ENCODE assay signal across 1 cellular context in the genomic region with DNA sequence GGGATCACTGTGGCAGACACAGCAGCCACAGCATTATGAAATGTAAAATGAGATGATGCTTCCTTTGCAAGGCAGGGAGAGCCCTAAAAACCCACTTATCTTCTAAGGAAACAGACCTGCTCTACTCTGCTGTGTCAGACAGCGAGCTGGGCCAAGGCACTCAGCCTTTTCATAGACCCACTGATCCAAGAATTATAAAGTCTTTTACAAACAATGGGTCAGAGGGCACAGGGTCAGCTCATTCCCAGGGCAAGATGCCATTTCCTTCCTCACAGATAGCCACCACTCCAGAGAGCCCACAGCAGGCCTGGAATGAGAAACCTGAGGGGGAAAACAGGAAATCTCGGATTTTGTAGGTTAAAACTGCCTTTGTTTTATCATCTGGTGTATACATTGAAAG.
TF ChIP-seq lines count a peak whose summit lies in the region.

No MANE protein-coding gene starts in this region.

TF ChIP-seq in GM23338, 12 proteins besides CTCF, POLR2A, EP300 and RAD21 (continued from another document):
- TF ChIP-seq EZH2 (IDR thresholded peaks at IDR 0.05; ENCODE audit: low read depth, unreplicated experiment) = no peak
- no peak for TF ChIP-seq CREB1 (CRISPR knock-in tag; IDR thresholded peaks at IDR 0.05; ENCODE audit: low read depth)
- no peak for TF ChIP-seq ZNF331 (CRISPR knock-in tag; IDR thresholded peaks at IDR 0.05; ENCODE audit: low read depth)
- TF ChIP-seq NANOG (IDR thresholded peaks at IDR 0.05; ENCODE audit: borderline replicate concordance) = no peak
- TF ChIP-seq JUNB (IDR thresholded peaks at IDR 0.05; ENCODE audit: unreplicated experiment) = no peak
- TF ChIP-seq, protein P1, sequence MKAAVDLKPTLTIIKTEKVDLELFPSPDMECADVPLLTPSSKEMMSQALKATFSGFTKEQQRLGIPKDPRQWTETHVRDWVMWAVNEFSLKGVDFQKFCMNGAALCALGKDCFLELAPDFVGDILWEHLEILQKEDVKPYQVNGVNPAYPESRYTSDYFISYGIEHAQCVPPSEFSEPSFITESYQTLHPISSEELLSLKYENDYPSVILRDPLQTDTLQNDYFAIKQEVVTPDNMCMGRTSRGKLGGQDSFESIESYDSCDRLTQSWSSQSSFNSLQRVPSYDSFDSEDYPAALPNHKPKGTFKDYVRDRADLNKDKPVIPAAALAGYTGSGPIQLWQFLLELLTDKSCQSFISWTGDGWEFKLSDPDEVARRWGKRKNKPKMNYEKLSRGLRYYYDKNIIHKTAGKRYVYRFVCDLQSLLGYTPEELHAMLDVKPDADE (IDR thresholded peaks at IDR 0.05) = no peak
- no peak for TF ChIP-seq REST (IDR thresholded peaks at IDR 0.05; ENCODE audit: unreplicated experiment)
- TF ChIP-seq ZNF114 (CRISPR knock-in tag; IDR thresholded peaks at IDR 0.05) = no peak
- no peak for TF ChIP-seq STAT1 (IDR thresholded peaks at IDR 0.05; ENCODE audit: unreplicated experiment)
- TF ChIP-seq EZH2phosphoT487 (IDR thresholded peaks at IDR 0.05; ENCODE audit: unreplicated experiment) = no peak
- TF ChIP-seq, protein P2, sequence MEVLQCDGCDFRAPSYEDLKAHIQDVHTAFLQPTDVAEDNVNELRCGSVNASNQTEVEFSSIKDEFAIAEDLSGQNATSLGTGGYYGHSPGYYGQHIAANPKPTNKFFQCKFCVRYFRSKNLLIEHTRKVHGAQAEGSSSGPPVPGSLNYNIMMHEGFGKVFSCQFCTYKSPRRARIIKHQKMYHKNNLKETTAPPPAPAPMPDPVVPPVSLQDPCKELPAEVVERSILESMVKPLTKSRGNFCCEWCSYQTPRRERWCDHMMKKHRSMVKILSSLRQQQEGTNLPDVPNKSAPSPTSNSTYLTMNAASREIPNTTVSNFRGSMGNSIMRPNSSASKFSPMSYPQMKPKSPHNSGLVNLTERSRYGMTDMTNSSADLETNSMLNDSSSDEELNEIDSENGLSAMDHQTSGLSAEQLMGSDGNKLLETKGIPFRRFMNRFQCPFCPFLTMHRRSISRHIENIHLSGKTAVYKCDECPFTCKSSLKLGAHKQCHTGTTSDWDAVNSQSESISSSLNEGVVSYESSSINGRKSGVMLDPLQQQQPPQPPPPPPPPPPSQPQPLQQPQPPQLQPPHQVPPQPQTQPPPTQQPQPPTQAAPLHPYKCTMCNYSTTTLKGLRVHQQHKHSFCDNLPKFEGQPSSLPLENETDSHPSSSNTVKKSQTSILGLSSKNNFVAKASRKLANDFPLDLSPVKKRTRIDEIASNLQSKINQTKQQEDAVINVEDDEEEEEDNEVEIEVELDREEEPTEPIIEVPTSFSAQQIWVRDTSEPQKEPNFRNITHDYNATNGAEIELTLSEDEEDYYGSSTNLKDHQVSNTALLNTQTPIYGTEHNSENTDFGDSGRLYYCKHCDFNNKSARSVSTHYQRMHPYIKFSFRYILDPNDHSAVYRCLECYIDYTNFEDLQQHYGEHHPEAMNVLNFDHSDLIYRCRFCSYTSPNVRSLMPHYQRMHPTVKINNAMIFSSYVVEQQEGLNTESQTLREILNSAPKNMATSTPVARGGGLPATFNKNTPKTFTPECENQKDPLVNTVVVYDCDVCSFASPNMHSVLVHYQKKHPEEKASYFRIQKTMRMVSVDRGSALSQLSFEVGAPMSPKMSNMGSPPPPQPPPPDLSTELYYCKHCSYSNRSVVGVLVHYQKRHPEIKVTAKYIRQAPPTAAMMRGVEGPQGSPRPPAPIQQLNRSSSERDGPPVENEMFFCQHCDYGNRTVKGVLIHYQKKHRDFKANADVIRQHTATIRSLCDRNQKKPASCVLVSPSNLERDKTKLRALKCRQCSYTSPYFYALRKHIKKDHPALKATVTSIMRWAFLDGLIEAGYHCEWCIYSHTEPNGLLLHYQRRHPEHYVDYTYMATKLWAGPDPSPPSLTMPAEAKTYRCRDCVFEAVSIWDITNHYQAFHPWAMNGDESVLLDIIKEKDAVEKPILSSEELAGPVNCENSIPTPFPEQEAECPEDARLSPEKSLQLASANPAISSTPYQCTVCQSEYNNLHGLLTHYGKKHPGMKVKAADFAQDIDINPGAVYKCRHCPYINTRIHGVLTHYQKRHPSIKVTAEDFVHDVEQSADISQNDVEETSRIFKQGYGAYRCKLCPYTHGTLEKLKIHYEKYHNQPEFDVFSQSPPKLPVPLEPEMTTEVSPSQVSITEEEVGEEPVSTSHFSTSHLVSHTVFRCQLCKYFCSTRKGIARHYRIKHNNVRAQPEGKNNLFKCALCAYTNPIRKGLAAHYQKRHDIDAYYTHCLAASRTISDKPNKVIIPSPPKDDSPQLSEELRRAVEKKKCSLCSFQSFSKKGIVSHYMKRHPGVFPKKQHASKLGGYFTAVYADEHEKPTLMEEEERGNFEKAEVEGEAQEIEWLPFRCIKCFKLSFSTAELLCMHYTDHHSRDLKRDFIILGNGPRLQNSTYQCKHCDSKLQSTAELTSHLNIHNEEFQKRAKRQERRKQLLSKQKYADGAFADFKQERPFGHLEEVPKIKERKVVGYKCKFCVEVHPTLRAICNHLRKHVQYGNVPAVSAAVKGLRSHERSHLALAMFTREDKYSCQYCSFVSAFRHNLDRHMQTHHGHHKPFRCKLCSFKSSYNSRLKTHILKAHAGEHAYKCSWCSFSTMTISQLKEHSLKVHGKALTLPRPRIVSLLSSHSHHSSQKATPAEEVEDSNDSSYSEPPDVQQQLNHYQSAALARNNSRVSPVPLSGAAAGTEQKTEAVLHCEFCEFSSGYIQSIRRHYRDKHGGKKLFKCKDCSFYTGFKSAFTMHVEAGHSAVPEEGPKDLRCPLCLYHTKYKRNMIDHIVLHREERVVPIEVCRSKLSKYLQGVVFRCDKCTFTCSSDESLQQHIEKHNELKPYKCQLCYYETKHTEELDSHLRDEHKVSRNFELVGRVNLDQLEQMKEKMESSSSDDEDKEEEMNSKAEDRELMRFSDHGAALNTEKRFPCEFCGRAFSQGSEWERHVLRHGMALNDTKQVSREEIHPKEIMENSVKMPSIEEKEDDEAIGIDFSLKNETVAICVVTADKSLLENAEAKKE (CRISPR knock-in tag; IDR thresholded peaks at IDR 0.05) = no peak
